Comparison of ENCODE assay signal across 12 cellular contexts in the genomic region with DNA sequence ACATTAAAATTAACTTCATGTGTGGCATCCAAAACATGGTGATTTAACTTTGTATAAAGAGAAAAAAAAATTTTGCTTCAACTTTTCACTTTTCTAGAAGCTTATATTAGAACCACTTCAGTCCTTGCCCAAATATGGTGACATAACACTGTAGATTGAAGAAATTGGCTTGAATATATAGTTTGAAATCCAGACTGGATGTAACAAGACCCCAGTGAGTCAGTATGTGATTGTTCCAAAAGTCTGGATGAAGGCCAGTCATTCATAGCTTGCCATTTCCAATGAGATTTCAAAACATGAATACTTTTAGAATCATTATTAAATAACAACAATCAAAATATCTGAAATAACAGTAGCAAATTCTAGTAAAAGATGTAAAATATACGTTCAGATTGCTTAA.
DNase-seq lines count a peak whose midpoint lies in the region; ATAC-seq and TF ChIP-seq lines count a peak whose summit lies in the region.
"Had no signal": no experiment of that assay in that cellular context is flagged by ENCODE, and none has a peak within 500 bp of the region (broad histone marks: within the 10 kb centered on the region; RNA-seq: fewer than 3 reads in every experiment).

No MANE protein-coding gene starts in this region.

- no peaks in the 10 kb centered on the region for H3K27me3 ChIP-seq in heart left ventricle
- H3K27me3 ChIP-seq: neutrophil had no signal

- in situ Hi-C loops in astrocyte of the spinal cord (cut with HindIII; ENCODE audit: low sequenced_read_pairs): no loop called here

- WGBS in heart left ventricle, 4 donors: 23 to 43% (median 33%) methylated on average over 1 of the region's 1 CpG

- no peak for TF ChIP-seq POLR2A in heart left ventricle (IDR thresholded peaks at IDR 0.05)

- no peak overlapping the region for H3K27ac Mint-ChIP-seq in HFFc6

- DNase-seq in HFFc6: peak; percentile 54
- peak; percentile 95 for DNase-seq in astrocyte of the spinal cord (ENCODE audit: low read depth, low spot score)
- DNase-seq in heart left ventricle: peak in 1 of 5 donors; percentile 28
- peak; percentile 65 for DNase-seq in smooth muscle cell of the brain vasculature (ENCODE audit: low read depth, low spot score)
- DNase-seq in MV-4-11 (lab: John Stamatoyannopoulos, UW): no peak
- no peak for DNase-seq in NCI-H2171 treated with DMSO at 0.1 percent for 48 hours (lab: John Stamatoyannopoulos, UW)
- DNase-seq: DND-41, MM.1S, PC-9 had no signal

- H3K4me1 ChIP-seq in heart left ventricle: peaks cover 0 to 32% (median 15%) of the 10 kb centered on the region in 12 donors

- H3K27me3 Mint-ChIP-seq in HFFc6 (ENCODE audit: insufficient read depth): no peaks in the 10 kb centered on the region

- H3K36me3 Mint-ChIP-seq in HFFc6 (ENCODE audit: low read depth): peaks cover 8% of the 10 kb centered on the region; the same call in 1 of the 2 replicates

- TF ChIP-seq CTCF in HFFc6 (IDR thresholded peaks at IDR 0.05): no peak
- no peak for TF ChIP-seq CTCF in astrocyte of the spinal cord (IDR thresholded peaks at IDR 0.05; ENCODE audit: low read depth, low read length)
- TF ChIP-seq CTCF in heart left ventricle (IDR thresholded peaks at IDR 0.05): no peak

- H3K4me1 Mint-ChIP-seq in HFFc6 (ENCODE audit: low read depth): peaks cover 68% of the 10 kb centered on the region

- H3K27ac ChIP-seq in heart left ventricle: peak overlapping the region in 2 of 12 donors; percentile 15 to 44
- H3K27ac ChIP-seq: neutrophil, PC-9 had no signal

- H3K4me3 ChIP-seq in astrocyte of the spinal cord (ENCODE audit: low read depth, low read length) (no peak overlapping the region), heart left ventricle (no peak overlapping the region)
- H3K4me3 ChIP-seq: PC-9 had no signal

- H3K9me3 Mint-ChIP-seq in HFFc6: no peaks in the 10 kb centered on the region

- H3K9me3 ChIP-seq in heart left ventricle: no peaks in the 10 kb centered on the region
- H3K9me3 ChIP-seq: neutrophil had no signal

- H3K4me3 Mint-ChIP-seq in HFFc6: no peak overlapping the region

- ATAC-seq in heart left ventricle (peak; percentile 51 to 90 (median 68)), GM18498 (IDR thresholded peaks at IDR 0.05; ENCODE audit: unreplicated experiment) (no peak), HG03520 (IDR thresholded peaks at IDR 0.05; ENCODE audit: unreplicated experiment) (no peak)

- intact Hi-C loops in heart left ventricle (cut with DNase I): no loop called here

- no peaks in the 10 kb centered on the region for H3K36me3 ChIP-seq in heart left ventricle
- H3K36me3 ChIP-seq: neutrophil had no signal

Comparison
In these comparisons a context has a peak if more than half of its experiments do, and no peak if none do; other contexts are left out.
1. DNase-seq: peak in HFFc6 (single experiment), astrocyte of the spinal cord (single experiment) and smooth muscle cell of the brain vasculature (single experiment); none in MV-4-11 (single experiment) and NCI-H2171 treated with DMSO at 0.1 percent for 48 hours (single experiment).
2. ATAC-seq: peak in heart left ventricle (4 of 4); none in GM18498 (single experiment) and HG03520 (single experiment).